In genomic region chr6:10272591-10272990, GRCh38 we compare ENCODE assay signal across 18 cellular contexts.
"Had no signal": no experiment of that assay in that cellular context is flagged by ENCODE, and none has a peak within 500 bp of the region (broad histone marks: within the 10 kb centered on the region; RNA-seq: fewer than 3 reads in every experiment).

No MANE protein-coding gene starts in this region.

- H3K36me3 Mint-ChIP-seq: activated CD4-positive, alpha-beta memory T cell treated with anti-CD3 and anti-CD28 coated beads for 36 hours; activated CD8-positive, alpha-beta memory T cell treated with anti-CD3 and anti-CD28 coated beads, Interleukin-2, amount 10 ng/mL, durations not matched to agents 7 days and 5 days; activated naive CD4-positive, alpha-beta T cell treated with anti-CD3 and anti-CD28 coated beads, Interleukin-2, amount 10 ng/mL, durations not matched to agents 7 days and 5 days; naive thymus-derived CD4-positive, alpha-beta T cell; stimulated activated naive B cell treated with anti-CD40 and anti-IgM and Interleukin-4, amounts not matched to agents 10 μg/mL and 1 μg/mL and 100 μg/mL, for 72 hours had no signal

- DNase-seq: activated CD4-positive, alpha-beta memory T cell treated with anti-CD3 and anti-CD28 coated beads for 36 hours; activated CD8-positive, alpha-beta memory T cell treated with anti-CD3 and anti-CD28 coated beads, Interleukin-2, amount 10 ng/mL, durations not matched to agents 7 days and 5 days; activated naive CD4-positive, alpha-beta T cell treated with anti-CD3 and anti-CD28 coated beads, Interleukin-2, amount 10 ng/mL, durations not matched to agents 7 days and 5 days; activated T-cell treated with anti-CD3 and anti-CD28 coated beads, Interleukin-2, amount 50 U/mL, for 1 hour; caudate nucleus; islet precursor cell; left lung; mucosa of descending colon; naive thymus-derived CD4-positive, alpha-beta T cell; stimulated activated CD4-positive, alpha-beta T cell treated with anti-CD3 and anti-CD28 coated beads, Interleukin-15, amount 100 ng/mL, for 24 hours; stimulated activated CD4-positive, alpha-beta T cell treated with anti-CD3 and anti-CD28 coated beads, Interleukin-4, amount 100 ng/mL, for 1 hour; stimulated activated naive B cell treated with anti-CD40 and anti-IgM and Interleukin-4, amounts not matched to agents 10 μg/mL and 1 μg/mL and 100 μg/mL, for 72 hours; T1000; tibial artery; uterus had no signal

- H3K4me1 Mint-ChIP-seq: activated CD8-positive, alpha-beta memory T cell treated with anti-CD3 and anti-CD28 coated beads, Interleukin-2, amount 10 ng/mL, durations not matched to agents 7 days and 5 days; activated naive CD4-positive, alpha-beta T cell treated with anti-CD3 and anti-CD28 coated beads, Interleukin-2, amount 10 ng/mL, durations not matched to agents 7 days and 5 days; naive thymus-derived CD4-positive, alpha-beta T cell; stimulated activated naive B cell treated with anti-CD40 and anti-IgM and Interleukin-4, amounts not matched to agents 10 μg/mL and 1 μg/mL and 100 μg/mL, for 72 hours had no signal

- H3K36me3 ChIP-seq: gastroesophageal sphincter, left lung, neutrophil, tibial artery, uterus had no signal

- H3K4me1 ChIP-seq: gastroesophageal sphincter, left lung, parathyroid adenoma, tibial artery, uterus had no signal

- H3K4me3 Mint-ChIP-seq: activated CD4-positive, alpha-beta memory T cell treated with anti-CD3 and anti-CD28 coated beads for 36 hours; activated CD8-positive, alpha-beta memory T cell treated with anti-CD3 and anti-CD28 coated beads, Interleukin-2, amount 10 ng/mL, durations not matched to agents 7 days and 5 days; activated naive CD4-positive, alpha-beta T cell treated with anti-CD3 and anti-CD28 coated beads, Interleukin-2, amount 10 ng/mL, durations not matched to agents 7 days and 5 days; naive thymus-derived CD4-positive, alpha-beta T cell; stimulated activated naive B cell treated with anti-CD40 and anti-IgM and Interleukin-4, amounts not matched to agents 10 μg/mL and 1 μg/mL and 100 μg/mL, for 72 hours had no signal

- H3K79me2 ChIP-seq: parathyroid adenoma had no signal

- H3K27ac ChIP-seq: gastroesophageal sphincter, left lung, neutrophil, parathyroid adenoma, tibial artery, uterus had no signal

- H3K27ac Mint-ChIP-seq: activated CD4-positive, alpha-beta memory T cell treated with anti-CD3 and anti-CD28 coated beads for 36 hours; activated CD8-positive, alpha-beta memory T cell treated with anti-CD3 and anti-CD28 coated beads, Interleukin-2, amount 10 ng/mL, durations not matched to agents 7 days and 5 days; activated naive CD4-positive, alpha-beta T cell treated with anti-CD3 and anti-CD28 coated beads, Interleukin-2, amount 10 ng/mL, durations not matched to agents 7 days and 5 days; naive thymus-derived CD4-positive, alpha-beta T cell; stimulated activated naive B cell treated with anti-CD40 and anti-IgM and Interleukin-4, amounts not matched to agents 10 μg/mL and 1 μg/mL and 100 μg/mL, for 72 hours had no signal

- H3K27me3 ChIP-seq: uterus had no signal

- H3K9me3 ChIP-seq: gastroesophageal sphincter, left lung, mucosa of descending colon, neutrophil, tibial artery, uterus had no signal

- H2AFZ ChIP-seq: parathyroid adenoma had no signal

- H3K4me3 ChIP-seq: gastroesophageal sphincter, left lung, mucosa of descending colon, tibial artery, uterus had no signal

- H3K9me3 Mint-ChIP-seq: activated CD4-positive, alpha-beta memory T cell treated with anti-CD3 and anti-CD28 coated beads for 36 hours; activated naive CD4-positive, alpha-beta T cell treated with anti-CD3 and anti-CD28 coated beads, Interleukin-2, amount 10 ng/mL, durations not matched to agents 7 days and 5 days had no signal

- ATAC-seq: activated CD8-positive, alpha-beta memory T cell treated with anti-CD3 and anti-CD28 coated beads, Interleukin-2, amount 10 ng/mL, durations not matched to agents 7 days and 5 days; gastroesophageal sphincter; left lung; mucosa of descending colon; naive thymus-derived CD4-positive, alpha-beta T cell; stimulated activated naive B cell treated with anti-CD40 and anti-IgM and Interleukin-4, amounts not matched to agents 10 μg/mL and 1 μg/mL and 100 μg/mL, for 72 hours had no signal

- H3K9ac ChIP-seq: parathyroid adenoma had no signal
